9 cellular contexts compared by ENCODE assay signal in the genomic region with DNA sequence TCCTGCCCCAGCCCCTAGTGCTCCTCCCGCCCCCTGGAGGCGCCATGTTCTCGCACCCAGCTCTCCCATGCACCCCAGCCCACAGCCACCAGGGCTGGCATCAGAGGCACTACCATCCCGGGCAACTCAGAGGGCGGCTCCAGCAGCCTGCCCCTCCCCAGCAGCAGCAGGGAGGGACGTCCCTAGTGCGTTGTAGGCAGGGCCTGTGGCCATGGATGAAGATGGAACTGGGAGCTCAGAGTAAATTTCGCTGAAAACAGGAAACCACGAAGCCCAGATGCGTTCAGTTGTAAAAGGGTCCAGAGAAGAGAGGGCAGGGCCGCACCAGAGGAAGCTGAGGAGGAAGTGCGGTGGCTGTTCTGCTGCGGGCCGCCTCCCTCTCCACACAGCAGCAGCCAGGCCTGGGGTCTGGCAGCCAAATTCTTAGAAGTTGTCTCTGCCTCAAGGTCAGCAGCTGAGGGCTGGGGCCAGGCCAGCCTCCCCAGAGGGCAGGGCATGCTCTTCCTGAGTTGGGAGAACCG. TPM values are rescaled to one million over a fixed set of nuclear protein-coding genes. Genes with fewer than 3 reads are reported as not detected.
A peak's percentile ranks its signal among the peaks of the same experiment; 100 is the strongest.
DNase-seq lines count a peak whose midpoint lies in the region; ATAC-seq and TF ChIP-seq lines count a peak whose summit lies in the region.
"Had no signal": no experiment of that assay in that cellular context is flagged by ENCODE, and none has a peak within 500 bp of the region (broad histone marks: within the 10 kb centered on the region; RNA-seq: fewer than 3 reads in every experiment).

No MANE protein-coding gene starts in this region.

- H3F3A ChIP-seq in MM.1S (ENCODE audit: insufficient read depth, low read length): peaks cover 20% of the 10 kb centered on the region; the same call in 1 of the 2 replicates

- H3K4me1 ChIP-seq in MM.1S (ENCODE audit: low read length) (peaks cover 23% of the 10 kb centered on the region), heart right ventricle (peaks cover 43 to 100% (median 72%) of the 10 kb centered on the region in 9 donors)

- H4K20me1 ChIP-seq in MM.1S (ENCODE audit: insufficient read depth, low read length): no peaks in the 10 kb centered on the region

- H3K9me3 ChIP-seq in MM.1S (replicated peaks; ENCODE audit: insufficient read depth, low read length) (no peaks in the 10 kb centered on the region), heart right ventricle (no peaks in the 10 kb centered on the region)

- H3K4me3 Mint-ChIP-seq in progenitor cell of endocrine pancreas (ENCODE audit: low read depth): no peak overlapping the region

- H3K4me3 ChIP-seq in MM.1S (ENCODE audit: low read length): no peak overlapping the region
- H3K4me3 ChIP-seq in heart right ventricle: peak overlapping the region in 1 of 10 donors; percentile 9

- peak overlapping the region; percentile 59 for H3K4me2 ChIP-seq in MM.1S (ENCODE audit: low read depth, low read length)

- ATAC-seq in GM19043 (IDR thresholded peaks at IDR 0.05; ENCODE audit: low read depth, unreplicated experiment) (peak; percentile 45), heart right ventricle (peak; percentile 61 to 76 (median 68))

- no peaks in the 10 kb centered on the region for H3K79me2 ChIP-seq in MM.1S (ENCODE audit: low read length)

- H2AFZ ChIP-seq in MM.1S (ENCODE audit: low read length): peak overlapping the region; percentile 75

- DNase-seq in MM.1S (peak; percentile 89), activated T-cell treated with anti-CD3 and anti-CD28 coated beads for 48 hours (ENCODE audit: low read depth) (peak; percentile 68), heart right ventricle (peak; percentile 81 to 83), progenitor cell of endocrine pancreas (ENCODE audit: low spot score, unreplicated experiment) (no peak), DMS 273 (lab: John Stamatoyannopoulos, UW; ENCODE audit: unreplicated experiment) (no peak), NCI-H774 (lab: John Stamatoyannopoulos, UW) (no peak)
- DNase-seq in stimulated activated CD4-positive, alpha-beta T cell treated with anti-CD3 and anti-CD28 coated beads, Interleukin-2, amount 100 ng/mL, for 24 hours: peak; percentile 63 to 76

- H3K9me2 ChIP-seq in MM.1S (replicated peaks; ENCODE audit: insufficient read depth, low read length): no peaks in the 10 kb centered on the region

- H3K27me3 ChIP-seq in MM.1S (replicated peaks; ENCODE audit: insufficient read depth, low read length): no peaks in the 10 kb centered on the region
- no peaks in the 10 kb centered on the region for H3K27me3 ChIP-seq in heart right ventricle

- H3K36me3 Mint-ChIP-seq in progenitor cell of endocrine pancreas (ENCODE audit: insufficient read depth): no peaks in the 10 kb centered on the region

- intact Hi-C loops in heart right ventricle (cut with DNase I): no loop called here

- peaks cover 32% of the 10 kb centered on the region for H3K4me1 Mint-ChIP-seq in progenitor cell of endocrine pancreas (ENCODE audit: low read depth)

- peak; percentile 37 for TF ChIP-seq CTCF in MM.1S (IDR thresholded peaks at IDR 0.05; ENCODE audit: low read length)
- peak in 4 of 9 donors; percentile 14 to 38 (median 32) for TF ChIP-seq CTCF in heart right ventricle (IDR thresholded peaks at IDR 0.05)
- no peak for TF ChIP-seq CTCF in progenitor cell of endocrine pancreas (IDR thresholded peaks at IDR 0.05; ENCODE audit: unreplicated experiment)

- peak overlapping the region; percentile 75 for H3K27ac ChIP-seq in MM.1S (ENCODE audit: low read length)
- H3K27ac ChIP-seq in heart right ventricle: peak overlapping the region; percentile 36 to 95 (median 88)

- H3K9me3 Mint-ChIP-seq in progenitor cell of endocrine pancreas (ENCODE audit: low read depth): no peaks in the 10 kb centered on the region

- no peaks in the 10 kb centered on the region for H3K27me3 Mint-ChIP-seq in progenitor cell of endocrine pancreas

- 12 to 17% methylated on average over 15 of the region's 15 CpGs for WGBS in heart right ventricle, 2 donors

- H3K36me3 ChIP-seq in MM.1S (replicated peaks; ENCODE audit: insufficient read depth, low read length) (no peaks in the 10 kb centered on the region), heart right ventricle (peaks cover 0 to 42% (median 32%) of the 10 kb centered on the region in 9 donors)

- peak overlapping the region; percentile 37 for H3K9ac ChIP-seq in MM.1S (ENCODE audit: low read length)

- no peak overlapping the region for H3K27ac Mint-ChIP-seq in progenitor cell of endocrine pancreas

RNA-seq across cellular contexts. Expression of gene VSIR, which starts 24.6 kb away (rescaled TPM):
- total RNA-seq in heart right ventricle (100 to 1,000 TPM in 1 of 10 donors, 10 to 100 TPM in 9; 36.6 to 112 (median 69.0) TPM), progenitor cell of endocrine pancreas (2.6 and 3.6 TPM in 2 replicates)
- polyA plus RNA-seq in heart right ventricle: 100 to 1,000 TPM in 1 of 2 donors, 10 to 100 TPM in 1; 47.0 to 102 TPM

RNA-seq across cellular contexts. Expression of gene C10orf105, which starts 29.2 kb away (rescaled TPM):
- under 1 TPM in 5 of 10 donors, not detected in 5; 0.05 to 0.16 (median 0.07) TPM for total RNA-seq in heart right ventricle
- under 1 TPM; 0.03 to 0.15 TPM for polyA plus RNA-seq in heart right ventricle
- 0.07 TPM in 1 of 2 replicates, not detected in the other for total RNA-seq in progenitor cell of endocrine pancreas
- total RNA-seq: LHCN-M2 had no signal

Comparison
In these comparisons a context has a peak if more than half of its experiments do, and no peak if none do; other contexts are left out.
1. DNase-seq: peak in MM.1S (single experiment), activated T-cell treated with anti-CD3 and anti-CD28 coated beads for 48 hours (single experiment), heart right ventricle (2 of 2) and stimulated activated CD4-positive, alpha-beta T cell treated with anti-CD3 and anti-CD28 coated beads, Interleukin-2, amount 100 ng/mL, for 24 hours (2 of 2); none in progenitor cell of endocrine pancreas (single experiment), DMS 273 (single experiment) and NCI-H774 (single experiment).